Comparison of ENCODE assay signal across 7 cellular contexts in genomic region chr12:57008113-57008687, GRCh38. TPM values are rescaled to one million over a fixed set of nuclear protein-coding genes. Genes with fewer than 3 reads are reported as not detected.
DNase-seq lines count a peak whose midpoint lies in the region; ATAC-seq, FAIRE-seq and TF ChIP-seq lines count a peak whose summit lies in the region.

No MANE protein-coding gene starts in this region.

- H3K27ac ChIP-seq in OCI-LY1 (ENCODE audit: low read depth, low read length, poor library complexity, severe bottlenecking) = no peak overlapping the region
- H3K27ac ChIP-seq in breast epithelium = no peak overlapping the region
- H3K27ac ChIP-seq in lung (ENCODE audit: low read depth in 1 of 2, low read length in 1 of 2) = no peak overlapping the region

- H3K27me3 ChIP-seq in OCI-LY1 (ENCODE audit: insufficient read depth, low read length) (peaks cover 3% of the 10 kb centered on the region; the same call in 1 of the 2 replicates), breast epithelium (no peaks in the 10 kb centered on the region), lung (ENCODE audit: control insufficient read depth, insufficient read depth) (no peaks in the 10 kb centered on the region)

- intact Hi-C loops in breast epithelium (cut with DNase I; ENCODE audit: low total_unique reads) = no loop called here

- TF ChIP-seq CTCF in OCI-LY1 (IDR thresholded peaks at IDR 0.05; ENCODE audit: low read length) (peak; percentile 76), breast epithelium (IDR thresholded peaks at IDR 0.05) (peak in 2 of 3 donors; percentile 24 to 27), lung (IDR thresholded peaks at IDR 0.05; ENCODE audit: control extremely low read depth, extremely low read depth) (peak; percentile 50)

- 58 to 67% methylated on average over 1 of the region's 1 CpG for WGBS in lung, 2 donors

- H3K4me1 ChIP-seq in OCI-LY1 (ENCODE audit: insufficient read depth, low read length, severe bottlenecking) (peaks cover 18% of the 10 kb centered on the region), breast epithelium (peaks cover 0 to 9% of the 10 kb centered on the region in 2 donors), lung (ENCODE audit: control insufficient read depth in 2 of 2, insufficient read depth in 2 of 2, low read length in 2 of 2) (peaks cover 0 to 6% of the 10 kb centered on the region in 2 donors)

- DNase-seq in DMS79 treated with DMSO at 0.1 percent for 48 hours (lab: John Stamatoyannopoulos, UW) = peak; percentile 10
- peak; percentile 75 for DNase-seq in HTR-8/SVneo (ENCODE audit: insufficient read length, low spot score)
- DNase-seq in breast epithelium (ENCODE audit: low spot score in 2 of 2) = no peak
- DNase-seq in lung (ENCODE audit: low spot score) = no peak
- no peak for DNase-seq in ureter (ENCODE audit: low spot score)

- FAIRE-seq in HTR-8/SVneo (lab: Jason Lieb, UNC) = no peak

- no peak overlapping the region for H3K4me2 ChIP-seq in OCI-LY1 (ENCODE audit: low read length)

- peaks cover 17% of the 10 kb centered on the region for H3K36me3 ChIP-seq in OCI-LY1 (ENCODE audit: insufficient read depth, low read length)
- peaks cover 6% of the 10 kb centered on the region for H3K36me3 ChIP-seq in breast epithelium
- H3K36me3 ChIP-seq in lung (ENCODE audit: control insufficient read depth in 2 of 2, insufficient read depth in 2 of 2, low read length in 2 of 2) = peaks cover 0 to 12% of the 10 kb centered on the region in 2 donors

- H3K4me3 ChIP-seq in OCI-LY1 (ENCODE audit: low read depth, low read length, poor library complexity, severe bottlenecking) (no peak overlapping the region), breast epithelium (no peak overlapping the region), lung (no peak overlapping the region)

- 0 out of 2 replicates have a peak, but pooled peaks cover 6% of the 10 kb centered on the region for H3K79me2 ChIP-seq in OCI-LY1 (ENCODE audit: insufficient read depth, low read length)

- H3K9me3 ChIP-seq in OCI-LY1 (ENCODE audit: low read length) (no peaks in the 10 kb centered on the region), breast epithelium (no peaks in the 10 kb centered on the region), lung (ENCODE audit: control insufficient read depth in 2 of 2, insufficient read depth in 1 of 2, low read length in 1 of 2) (no peaks in the 10 kb centered on the region)

- no peaks in the 10 kb centered on the region for H3F3A ChIP-seq in OCI-LY1 (ENCODE audit: insufficient read depth, low read length)

- H3K9ac ChIP-seq in OCI-LY1 (ENCODE audit: low read length) = no peak overlapping the region

- no peak overlapping the region for H2AFZ ChIP-seq in OCI-LY1 (ENCODE audit: low read length)

- no peaks in the 10 kb centered on the region for H3K9me2 ChIP-seq in OCI-LY1 (ENCODE audit: low read depth, low read length)

- no peaks in the 10 kb centered on the region for H4K20me1 ChIP-seq in OCI-LY1 (ENCODE audit: insufficient read depth, low read length)

- no peak for ATAC-seq in lung (ENCODE audit: insufficient read depth, low FRiP score)
- no peak for ATAC-seq in GM21367 (IDR thresholded peaks at IDR 0.05; ENCODE audit: unreplicated experiment)

- TF ChIP-seq POLR2A in breast epithelium (IDR thresholded peaks at IDR 0.05) = no peak

RNA-seq across cellular contexts. Expression of gene ZBTB39, which starts 1.9 kb away (rescaled TPM):
- total RNA-seq in breast epithelium (1 to 10 TPM; 4.3 to 6.6 (median 6.1) TPM), lung (1 to 10 TPM; 6.4 to 9.1 TPM), ureter (7.5 TPM)
- 1 to 10 TPM; 2.2 to 2.5 TPM for polyA plus RNA-seq in lung

RNA-seq across cellular contexts. Expression of gene TAC3, which starts 8.1 kb away (rescaled TPM):
- total RNA-seq in breast epithelium = not detected
- not detected for total RNA-seq in lung
- not detected for polyA plus RNA-seq in lung
- total RNA-seq in ureter = not detected

RNA-seq across cellular contexts. Expression of gene MYO1A, which starts 41.7 kb away (rescaled TPM):
- total RNA-seq in breast epithelium (1 to 10 TPM in 1 of 3 donors, under 1 TPM in 2; 0.15 to 2.2 (median 0.98) TPM), lung (under 1 TPM; 0.09 to 0.67 TPM), ureter (0.23 TPM)
- under 1 TPM; 0.13 to 0.28 TPM for polyA plus RNA-seq in lung

RNA-seq across cellular contexts. Expression of gene RDH16, which starts 50.8 kb away (rescaled TPM):
- total RNA-seq in breast epithelium = 1 to 10 TPM in 1 of 3 donors, under 1 TPM in 2; 0.48 to 1.3 (median 0.59) TPM
- total RNA-seq in lung = under 1 TPM; 0.31 to 0.68 TPM
- polyA plus RNA-seq in lung = under 1 TPM; 0.11 to 0.45 TPM
- 0.83 TPM for total RNA-seq in ureter

Comparison
In these comparisons a context has a peak if more than half of its experiments do, and no peak if none do; other contexts are left out.
1. DNase-seq: peak in DMS79 treated with DMSO at 0.1 percent for 48 hours (single experiment) and HTR-8/SVneo (single experiment); none in breast epithelium (0 of 2), lung (single experiment) and ureter (single experiment).
2. CTCF ChIP-seq: peak in every context shown above with its lines; median percentile 76 in OCI-LY1; 50 in lung; 26 in breast epithelium.